In genomic region chr5:167580608-167581007, GRCh38 we compare ENCODE assay signal across 23 cellular contexts.
"Had no signal": no experiment of that assay in that cellular context is flagged by ENCODE, and none has a peak within 500 bp of the region (broad histone marks: within the 10 kb centered on the region; RNA-seq: fewer than 3 reads in every experiment).

No MANE protein-coding gene starts in this region.

- H3K9ac ChIP-seq: neural progenitor cell, parathyroid adenoma had no signal

- H3K4me1 ChIP-seq: neural progenitor cell, parathyroid adenoma, psoas muscle, right lobe of liver, sigmoid colon, stomach, thyroid gland, tibial nerve, upper lobe of left lung, vagina had no signal

- DNase-seq: occipital lobe; ovary; psoas muscle; right cardiac atrium; right lobe of liver; sigmoid colon; small intestine; stimulated activated CD4-positive, alpha-beta T cell treated with anti-CD3 and anti-CD28 coated beads, Interleukin-15, amount 100 ng/mL, for 24 hours; stimulated activated CD4-positive, alpha-beta T cell treated with anti-CD3 and anti-CD28 coated beads, Interleukin-2, amount 100 ng/mL, for 24 hours; stimulated activated CD4-positive, alpha-beta T cell treated with anti-CD3 and anti-CD28 coated beads, Interleukin-2, amount 100 ng/mL, for 48 hours; stimulated activated CD4-positive, alpha-beta T cell treated with anti-CD3 and anti-CD28 coated beads, Interleukin-4, amount 100 ng/mL, for 24 hours; stimulated activated naive B cell treated with anti-CD40 and anti-IgM and Interleukin-4, amounts not matched to agents 10 μg/mL and 1 μg/mL and 100 μg/mL, for 72 hours; stimulated activated naive CD4-positive, alpha-beta T cell treated with Interleukin-2 at 50 U/mL for 16 hours; stomach; thyroid gland; trophoblast cell; upper lobe of left lung had no signal

- H2AFZ ChIP-seq: neural progenitor cell, parathyroid adenoma had no signal

- H3K79me2 ChIP-seq: parathyroid adenoma had no signal

- H3K36me3 ChIP-seq: neural progenitor cell, ovary, right lobe of liver, sigmoid colon, stomach, thoracic aorta, thyroid gland, tibial nerve, upper lobe of left lung, vagina had no signal

- H3K4me2 ChIP-seq: neural progenitor cell had no signal

- H3K4me3 ChIP-seq: neural progenitor cell, ovary, psoas muscle, right lobe of liver, sigmoid colon, stomach, thoracic aorta, thyroid gland, tibial nerve, upper lobe of left lung, vagina had no signal

- H3K9me3 ChIP-seq: ovary, psoas muscle, right lobe of liver, sigmoid colon, thoracic aorta, thyroid gland, tibial nerve, upper lobe of left lung, vagina had no signal

- FAIRE-seq: small intestine, urothelium cell line had no signal

- H3K27ac ChIP-seq: neural progenitor cell, ovary, parathyroid adenoma, psoas muscle, right lobe of liver, sigmoid colon, stomach, thoracic aorta, thyroid gland, tibial nerve, upper lobe of left lung, vagina had no signal

- H3K27me3 ChIP-seq: ovary, right lobe of liver, thyroid gland, upper lobe of left lung, vagina had no signal
